ENCODE assay signal across 23 cellular contexts in the genomic region with DNA sequence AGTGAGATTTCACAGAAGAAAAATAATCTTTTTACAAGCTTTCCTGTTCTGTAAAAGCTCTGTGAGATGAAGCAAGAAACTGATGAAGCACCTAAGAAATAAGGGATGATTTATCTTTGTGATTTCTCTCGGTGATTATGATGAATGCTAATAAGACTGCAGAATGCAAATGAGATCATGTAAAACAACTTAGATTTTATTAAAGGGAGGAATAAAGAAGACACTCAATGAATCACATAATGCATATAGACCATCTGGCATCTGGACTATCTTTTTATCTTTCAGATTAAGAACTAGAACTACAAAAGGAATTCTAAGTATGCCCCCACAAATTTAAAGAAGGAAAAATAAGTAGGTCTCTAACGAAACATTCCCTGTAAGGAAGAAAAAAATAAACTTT.
"Had no signal": no experiment of that assay in that cellular context is flagged by ENCODE, and none has a peak within 500 bp of the region (broad histone marks: within the 10 kb centered on the region; RNA-seq: fewer than 3 reads in every experiment).

No MANE protein-coding gene starts in this region.

- DNase-seq: colonic mucosa; cortex of kidney; effector CD8-positive, alpha-beta T cell; effector memory CD8-positive, alpha-beta T cell; endodermal cell; foreskin fibroblast; foreskin melanocyte; gastrocnemius medialis; glutamatergic neuron; head of caudate nucleus; heart right ventricle; hippocampal formation; left cardiac atrium; left lung; left ventricle myocardium superior; lower lobe of right lung; mesenchymal stem cell; mucosa of descending colon; naive B cell; naive thymus-derived CD8-positive, alpha-beta T cell had no signal

- H3K4me1 Mint-ChIP-seq: endodermal cell; naive B cell; naive thymus-derived CD8-positive, alpha-beta T cell had no signal

- H3K9me3 ChIP-seq: colonic mucosa, esophagus muscularis mucosa, gastrocnemius medialis, lower lobe of right lung, mucosa of descending colon had no signal

- H3K27ac Mint-ChIP-seq: dendritic cell treated with granulocyte-macrophage colony-stimulating factor and Interleukin-4, amounts not matched to agents 40 ng/mL and 50 ng/mL, for 4 days; effector memory CD8-positive, alpha-beta T cell; endodermal cell; mesothelial cell of epicardium; naive B cell; naive thymus-derived CD8-positive, alpha-beta T cell had no signal

- H3K9me3 Mint-ChIP-seq: endodermal cell had no signal

- H3K36me3 Mint-ChIP-seq: mesothelial cell of epicardium; naive B cell; naive thymus-derived CD8-positive, alpha-beta T cell had no signal

- H3K4me3 ChIP-seq: colonic mucosa, esophagus muscularis mucosa, gastrocnemius medialis, heart right ventricle, left lung, lower lobe of right lung, mucosa of descending colon had no signal

- H3K4me3 Mint-ChIP-seq: dendritic cell treated with granulocyte-macrophage colony-stimulating factor and Interleukin-4, amounts not matched to agents 40 ng/mL and 50 ng/mL, for 4 days; effector memory CD8-positive, alpha-beta T cell; endodermal cell; mesothelial cell of epicardium; naive B cell; naive thymus-derived CD8-positive, alpha-beta T cell had no signal

- H3K36me3 ChIP-seq: colonic mucosa, esophagus muscularis mucosa, gastrocnemius medialis, heart right ventricle, left lung, lower lobe of right lung had no signal

- H3K27me3 Mint-ChIP-seq: dendritic cell treated with granulocyte-macrophage colony-stimulating factor and Interleukin-4, amounts not matched to agents 40 ng/mL and 50 ng/mL, for 4 days; effector memory CD8-positive, alpha-beta T cell; naive B cell; naive thymus-derived CD8-positive, alpha-beta T cell had no signal

- H3K27ac ChIP-seq: colonic mucosa, esophagus muscularis mucosa, gastrocnemius medialis, heart right ventricle, left lung, lower lobe of right lung had no signal

- ATAC-seq: effector memory CD8-positive, alpha-beta T cell; gastrocnemius medialis; heart right ventricle; left cardiac atrium; left lung; left ventricle myocardium superior; lower lobe of right lung; mucosa of descending colon; naive thymus-derived CD8-positive, alpha-beta T cell had no signal
